ENCODE assay signal across 15 cellular contexts in the genomic region with DNA sequence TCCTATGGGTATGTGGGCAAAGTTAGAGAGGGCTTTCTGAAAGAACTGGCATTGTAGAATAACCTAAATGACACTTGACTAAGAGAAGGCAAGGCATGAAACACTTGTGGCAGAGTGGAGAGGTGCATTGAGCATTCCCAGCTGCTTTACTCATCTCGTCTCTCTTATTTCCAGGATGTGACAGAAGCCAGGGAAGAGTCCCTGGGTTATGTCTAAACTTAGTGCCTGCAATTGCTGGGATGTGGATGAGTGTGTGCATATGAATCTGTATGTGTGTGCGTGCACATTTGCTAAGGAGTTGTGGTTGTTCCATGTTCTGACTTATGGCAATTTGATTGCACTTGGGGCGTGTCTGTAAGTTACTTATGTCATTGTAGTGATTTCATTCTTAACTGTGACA.
"Had no signal": no experiment of that assay in that cellular context is flagged by ENCODE, and none has a peak within 500 bp of the region (broad histone marks: within the 10 kb centered on the region; RNA-seq: fewer than 3 reads in every experiment).

No MANE protein-coding gene starts in this region.

- H3K4me3 Mint-ChIP-seq: activated naive CD4-positive, alpha-beta T cell treated with anti-CD3 and anti-CD28 coated beads, Interleukin-2, amount 10 ng/mL, durations not matched to agents 7 days and 5 days; nephron progenitor cell; stimulated activated naive CD8-positive, alpha-beta T cell treated with anti-CD3 and anti-CD28 coated beads, Interleukin-15, amount 100 ng/mL, for 72 hours had no signal

- H3K36me3 ChIP-seq: colonic mucosa, heart right ventricle, left ventricle myocardium inferior had no signal

- H3K27me3 Mint-ChIP-seq: activated naive CD4-positive, alpha-beta T cell treated with anti-CD3 and anti-CD28 coated beads, Interleukin-2, amount 10 ng/mL, durations not matched to agents 7 days and 5 days; stimulated activated naive CD8-positive, alpha-beta T cell treated with anti-CD3 and anti-CD28 coated beads, Interleukin-15, amount 100 ng/mL, for 72 hours had no signal

- H3K36me3 Mint-ChIP-seq: activated naive CD4-positive, alpha-beta T cell treated with anti-CD3 and anti-CD28 coated beads, Interleukin-2, amount 10 ng/mL, durations not matched to agents 7 days and 5 days had no signal

- H3K4me3 ChIP-seq: colonic mucosa, heart right ventricle, left ventricle myocardium inferior, testis had no signal

- H3K4me1 ChIP-seq: colonic mucosa, heart right ventricle, left ventricle myocardium inferior, testis had no signal

- H3K9me3 ChIP-seq: colonic mucosa, testis had no signal

- H3K27ac Mint-ChIP-seq: activated naive CD4-positive, alpha-beta T cell treated with anti-CD3 and anti-CD28 coated beads, Interleukin-2, amount 10 ng/mL, durations not matched to agents 7 days and 5 days; activated T-helper 2 cell treated with anti-CD3 and anti-CD28 coated beads, Interferon-gamma antibody, Interleukin-2, Interleukin-4, amounts not matched to agents 10 μg/mL and 5 μg/mL and 100 μg/mL, durations not matched to agents 14 hours and 24 hours and 36 hours; nephron progenitor cell; stimulated activated naive CD8-positive, alpha-beta T cell treated with anti-CD3 and anti-CD28 coated beads, Interleukin-15, amount 100 ng/mL, for 72 hours had no signal

- ATAC-seq: stimulated activated naive CD8-positive, alpha-beta T cell treated with anti-CD3 and anti-CD28 coated beads, Interleukin-15, amount 100 ng/mL, for 72 hours had no signal

- H3K27me3 ChIP-seq: colonic mucosa, heart right ventricle, testis had no signal

- DNase-seq: activated CD4-positive, alpha-beta T cell treated with anti-CD3 and anti-CD28 coated beads, Interleukin-2, amount 50 U/mL, for 1 hour; activated CD4-positive, CD25-positive, alpha-beta regulatory T cell; activated naive CD4-positive, alpha-beta T cell treated with anti-CD3 and anti-CD28 coated beads, Interleukin-2, amount 10 ng/mL, durations not matched to agents 7 days and 5 days; activated T-cell treated with anti-CD3 and anti-CD28 coated beads for 4 hours; colonic mucosa; effector CD4-positive, alpha-beta T cell; heart right ventricle; left ventricle myocardium inferior; mesendoderm; nephron progenitor cell; stimulated activated CD4-positive, alpha-beta T cell treated with anti-CD3 and anti-CD28 coated beads, Interleukin-4, amount 100 ng/mL, for 1 hour; stimulated activated CD8-positive, alpha-beta memory T cell treated with anti-CD3 and anti-CD28 coated beads, Interleukin-4, amount 100 ng/mL, for 48 hours; stimulated activated naive CD8-positive, alpha-beta T cell treated with anti-CD3 and anti-CD28 coated beads, Interleukin-15, amount 100 ng/mL, for 72 hours; testis had no signal

- H3K27ac ChIP-seq: colonic mucosa, heart right ventricle, left ventricle myocardium inferior, testis had no signal

- H3K4me1 Mint-ChIP-seq: activated naive CD4-positive, alpha-beta T cell treated with anti-CD3 and anti-CD28 coated beads, Interleukin-2, amount 10 ng/mL, durations not matched to agents 7 days and 5 days; stimulated activated naive CD8-positive, alpha-beta T cell treated with anti-CD3 and anti-CD28 coated beads, Interleukin-15, amount 100 ng/mL, for 72 hours had no signal
